8 cellular contexts compared by ENCODE assay signal in genomic region chr3:150546226-150547044, GRCh38. TPM values are rescaled to one million over a fixed set of nuclear protein-coding genes. Genes with fewer than 3 reads are reported as not detected.
DNase-seq lines count a peak whose midpoint lies in the region; ATAC-seq and TF ChIP-seq lines count a peak whose summit lies in the region.

Gene EIF2A (plus strand): TSS chr3:150546787. CDS start chr3:150546803, 16 bp downstream.
Gene SERP1 (minus strand): TSS chr3:150546496. CDS start chr3:150546135, 361 bp downstream.

- CTCF ChIA-PET in GM10248 (lab: Yijun Ruan, JAX), result interaction anchor here (1.0 to 1.5 kb wide), 2 partner anchors 11 to 213 kb away, joined by 3 read pairs; no protein-coding TSS in a partner anchor

- peaks cover 63% of the 10 kb centered on the region for H3K4me1 Mint-ChIP-seq in activated naive CD8-positive, alpha-beta T cell (ENCODE audit: low read depth)

- ATAC-seq in HG02623 (IDR thresholded peaks at IDR 0.05; ENCODE audit: unreplicated experiment), result peak; percentile 90

- no peaks in the 10 kb centered on the region for H3K9me3 Mint-ChIP-seq in activated naive CD8-positive, alpha-beta T cell (ENCODE audit: low read depth)

- peak; percentile 95 for DNase-seq in GM10248 (ENCODE audit: extremely low spot score)
- peak; percentile 100 for DNase-seq in NCI-H1105 (lab: John Stamatoyannopoulos, UW)
- peak; percentile 100 for DNase-seq in SKM-1 treated with dmso at 0.1 percent for 144 hours (lab: John Stamatoyannopoulos, UW; ENCODE audit: unreplicated experiment)
- peak; percentile 95 for DNase-seq in glomerular endothelial cell (ENCODE audit: extremely low read depth, low read depth, low spot score)
- DNase-seq in occipital lobe (lab: John Stamatoyannopoulos, UW), result peak; percentile 98

- no peak for TF ChIP-seq CTCF in GM10248 (IDR thresholded peaks at IDR 0.05; ENCODE audit: control extremely low read depth, extremely low read depth, low read depth, missing control alignments)

- peak within 1 kb of the TSS; percentile 97 for H3K4me3 Mint-ChIP-seq in activated naive CD8-positive, alpha-beta T cell

- POLR2A ChIA-PET in GM10248 (lab: Yijun Ruan, JAX), result interaction anchor here (1.6 kb wide), 1 partner anchor 217 kb away, joined by 8 read pairs; the partner anchor contains the start of gene SIAH2

- H3K27ac Mint-ChIP-seq in activated naive CD8-positive, alpha-beta T cell, result peak within 1 kb of the TSS; percentile 100

- H3K27ac ChIP-seq in temporal lobe (ENCODE audit: low read depth, low read length), result peak within 1 kb of the TSS; percentile 92

- H3K27me3 Mint-ChIP-seq in activated naive CD8-positive, alpha-beta T cell, result no peaks in the 10 kb centered on the region

- H3K36me3 Mint-ChIP-seq in activated naive CD8-positive, alpha-beta T cell, result peaks cover 22% of the 10 kb centered on the region

RNA-seq across cellular contexts. Expression of gene EIF2A, which starts in this region (rescaled TPM):
- total RNA-seq in glomerular endothelial cell, result 91.6 and 98.2 TPM in 2 replicates
- total RNA-seq in occipital lobe, result 268 TPM
- total RNA-seq in temporal lobe, result 186 TPM

RNA-seq across cellular contexts. Expression of gene SERP1, which starts in this region (rescaled TPM):
- total RNA-seq in glomerular endothelial cell, result 255 and 358 TPM in 2 replicates
- 87.0 TPM for total RNA-seq in occipital lobe
- 54.8 TPM for total RNA-seq in temporal lobe

Comparison
In these comparisons a context has a peak if more than half of its experiments do, and no peak if none do; other contexts are left out.
1. Peak in every context shown above with its lines: DNase-seq, ATAC-seq and H3K27ac ChIP-seq.